17 cellular contexts compared by ENCODE assay signal in genomic region chr5:107270561-107270960, GRCh38.
A peak's percentile ranks its signal among the peaks of the same experiment; 100 is the strongest.
DNase-seq lines count a peak whose midpoint lies in the region; ATAC-seq and TF ChIP-seq lines count a peak whose summit lies in the region.
"Had no signal": no experiment of that assay in that cellular context is flagged by ENCODE, and none has a peak within 500 bp of the region (broad histone marks: within the 10 kb centered on the region; RNA-seq: fewer than 3 reads in every experiment).

No MANE protein-coding gene starts in this region.

- H3K56ac ChIP-seq in H9 (ENCODE audit: insufficient read length, low read depth, low read length): no peak overlapping the region

- H2AFZ ChIP-seq in H9 (ENCODE audit: low read length): no peak overlapping the region

- WGBS in H9 (ENCODE audit: extremely low coverage, insufficient read length, low lambda C conversion rate): no CpG with 5 or more reads among the region's 1 CpG

- H3K18ac ChIP-seq in H9 (ENCODE audit: insufficient read length, low read depth, low read length): no peak overlapping the region

- no peak overlapping the region for H2BK5ac ChIP-seq in H9 (ENCODE audit: insufficient read length, low read length)

- H3K14ac ChIP-seq in H9 (ENCODE audit: insufficient read depth, low read length): no peak overlapping the region

- H2BK15ac ChIP-seq in H9 (ENCODE audit: low read depth, low read length): no peak overlapping the region

- H3K27ac ChIP-seq in H9 (ENCODE audit: insufficient read length, low read depth, low read length) (no peak overlapping the region), VCaP (peak overlapping the region; percentile 48; the same call in 1 of the 2 replicates)
- H3K27ac ChIP-seq: BLaER1, C4-2B had no signal

- DNase-seq in H9 (no peak), NCI-H2171 treated with DMSO at 0.1 percent for 48 hours (lab: John Stamatoyannopoulos, UW) (peak; percentile 20), C1 segment of cervical spinal cord (lab: John Stamatoyannopoulos, UW) (no peak), NCI-H1694 (lab: John Stamatoyannopoulos, UW) (no peak)
- DNase-seq: 8988T; ACHN; BE2C; Caco-2; Calu3; CD4-positive, alpha-beta T cell; CD8-positive, alpha-beta T cell; DMS79 treated with DMSO at 0.1 percent for 48 hours; GF-D8 had no signal

- no peak overlapping the region for H3T11ph ChIP-seq in H9 (ENCODE audit: low read length)

- H3K9ac ChIP-seq in H9 (ENCODE audit: extremely low read depth, insufficient read length, low read length): no peak overlapping the region
- H3K9ac ChIP-seq: BLaER1 had no signal

- no peaks in the 10 kb centered on the region for H4K20me1 ChIP-seq in H9 (ENCODE audit: control insufficient read depth, insufficient read depth, insufficient read length)
- H4K20me1 ChIP-seq: BLaER1 had no signal

- H3K4me3 Mint-ChIP-seq in H9: no peak overlapping the region
- H3K4me3 Mint-ChIP-seq: CD4-positive, alpha-beta T cell; CD8-positive, alpha-beta T cell had no signal

- peaks cover 3% of the 10 kb centered on the region; the same call in 1 of the 2 replicates for H3K4me1 ChIP-seq in H9 (ENCODE audit: insufficient read depth, low read length)
- H3K4me1 ChIP-seq: BLaER1, Caco-2 had no signal

- no peaks in the 10 kb centered on the region for H3K27me3 ChIP-seq in H9 (ENCODE audit: insufficient read depth, low read length)
- H3K27me3 ChIP-seq: BE2C, BLaER1 had no signal

- no peak overlapping the region for H3K23ac ChIP-seq in H9 (ENCODE audit: insufficient read length, low read depth, low read length)

- no peak overlapping the region for H2BK12ac ChIP-seq in H9 (ENCODE audit: insufficient read length, low read depth, low read length)

- H3K4ac ChIP-seq in H9 (ENCODE audit: low read depth, low read length): no peak overlapping the region

- no peaks in the 10 kb centered on the region for H3K9me3 ChIP-seq in H9 (ENCODE audit: control insufficient read depth, low read depth, low read length)
- H3K9me3 ChIP-seq: BE2C, BLaER1, Caco-2 had no signal

- H4K91ac ChIP-seq in H9 (ENCODE audit: insufficient read length, low read depth, low read length): no peak overlapping the region

- H3K27ac Mint-ChIP-seq in H9: peak overlapping the region in 2 of 3 experiments; percentile 8 to 22; a peak in 2 of 7 replicates
- H3K27ac Mint-ChIP-seq: CD4-positive, alpha-beta T cell; CD8-positive, alpha-beta T cell had no signal

- no peak overlapping the region for H3K4me2 ChIP-seq in H9 (ENCODE audit: insufficient read depth, insufficient read length, low read length)
- H3K4me2 ChIP-seq: BLaER1 had no signal

- H2AK5ac ChIP-seq in H9 (ENCODE audit: insufficient read length, low read length): no peak overlapping the region

- no peak overlapping the region for H4K5ac ChIP-seq in H9 (ENCODE audit: insufficient read length, low read depth, low read length)

- no peak for TF ChIP-seq CTCF in H9 (conservative IDR thresholded peaks at IDR 0.05)
- TF ChIP-seq CTCF in VCaP (conservative IDR thresholded peaks at IDR 0.05): no peak

- H2BK120ac ChIP-seq in H9 (ENCODE audit: low read depth, low read length, poor library complexity, severe bottlenecking): no peak overlapping the region

- no peak for ATAC-seq in GM18517 (IDR thresholded peaks at IDR 0.05; ENCODE audit: unreplicated experiment)
- ATAC-seq: CD8-positive, alpha-beta T cell had no signal

- no peak overlapping the region for H4K8ac ChIP-seq in H9 (replicated peaks; ENCODE audit: insufficient read length, low read depth, low read length)

- H3K79me1 ChIP-seq in H9 (ENCODE audit: insufficient read depth, low read depth, low read length, poor library complexity, severe bottlenecking): no peaks in the 10 kb centered on the region

- H3K4me1 Mint-ChIP-seq in H9: peaks cover 22 to 23% of the 10 kb centered on the region in 2 experiments

- H3K27me3 Mint-ChIP-seq in H9 (ENCODE audit: low read depth): no peaks in the 10 kb centered on the region
- H3K27me3 Mint-ChIP-seq: CD4-positive, alpha-beta T cell had no signal

- H3K79me2 ChIP-seq in H9 (ENCODE audit: insufficient read depth, low read length): no peaks in the 10 kb centered on the region

- no peaks in the 10 kb centered on the region for H3K9me3 Mint-ChIP-seq in H9
- H3K9me3 Mint-ChIP-seq: CD4-positive, alpha-beta T cell; CD8-positive, alpha-beta T cell had no signal

- H3K36me3 Mint-ChIP-seq in H9 (ENCODE audit: insufficient read depth in 1 of 3, low read depth in 3 of 3): no peaks in the 10 kb centered on the region
- H3K36me3 Mint-ChIP-seq: CD8-positive, alpha-beta T cell had no signal

- no peaks in the 10 kb centered on the region for H3K23me2 ChIP-seq in H9 (ENCODE audit: insufficient read length, low read depth, low read length, poor library complexity, severe bottlenecking)

- no peak overlapping the region for H2BK20ac ChIP-seq in H9 (ENCODE audit: low read depth, low read length, poor library complexity, severe bottlenecking)
